Comparison of ENCODE assay signal across 1 cellular context in the genomic region with DNA sequence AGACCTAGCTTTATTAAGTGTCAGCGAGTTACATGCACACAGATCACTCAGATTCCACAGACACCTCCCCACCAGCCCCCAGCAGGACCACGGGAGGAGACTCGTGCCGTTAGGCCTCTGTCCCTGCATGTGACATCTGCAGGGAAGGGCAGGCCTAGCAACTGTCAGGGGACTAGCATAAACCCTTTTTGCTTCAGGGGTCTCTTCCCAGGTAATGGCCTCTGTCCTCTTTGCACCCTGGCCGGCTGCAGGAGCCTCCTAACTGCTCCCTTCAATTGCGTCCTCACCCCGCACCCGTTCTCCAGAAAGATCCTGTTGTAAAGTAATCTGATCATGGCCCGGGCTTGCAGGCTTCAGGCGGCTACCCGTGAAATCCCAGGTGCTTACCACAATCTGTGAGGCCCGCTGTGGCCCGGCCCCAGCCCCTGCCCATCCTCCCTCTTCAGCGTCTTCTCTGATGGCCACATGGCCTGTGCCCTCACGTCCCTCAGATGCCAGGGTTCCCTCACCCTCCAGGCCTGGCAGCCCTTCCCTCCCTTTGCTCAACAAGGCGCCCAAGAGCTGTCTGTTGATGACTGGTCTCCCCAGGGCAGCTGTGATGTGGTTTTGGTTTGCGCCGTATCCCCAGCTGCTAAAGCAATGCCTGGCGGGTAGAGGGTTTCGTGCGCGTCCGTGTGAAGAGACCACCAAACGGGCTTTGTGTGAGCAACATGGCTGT.
TF ChIP-seq lines count a peak whose summit lies in the region.

No MANE protein-coding gene starts in this region.

TF ChIP-seq in SK-N-SH, 30 proteins besides CTCF, POLR2A, EP300 and RAD21:
- TF ChIP-seq TAF1 (IDR thresholded peaks at IDR 0.05; ENCODE audit: borderline replicate concordance, low read depth, low read length) (no peak), TEAD4 (IDR thresholded peaks at IDR 0.05; ENCODE audit: borderline replicate concordance, insufficient read depth) (no peak), FOXJ3 (CRISPR knock-in tag; IDR thresholded peaks at IDR 0.05) (no peak), YY1 (IDR thresholded peaks at IDR 0.05; ENCODE audit: low read depth) (no peak), MEF2A (IDR thresholded peaks at IDR 0.05; ENCODE audit: borderline replicate concordance, low read depth) (no peak), SMC3 (IDR thresholded peaks at IDR 0.05; ENCODE audit: low read depth, low read length) (no peak), NRF1 (IDR thresholded peaks at IDR 0.05; ENCODE audit: low read depth, low read length) (no peak), EZH2phosphoT487 (IDR thresholded peaks at IDR 0.05; ENCODE audit: borderline replicate concordance, low read depth) (no peak), FOXM1 (IDR thresholded peaks at IDR 0.05; ENCODE audit: low read depth) (no peak)
- TF ChIP-seq, protein P1, sequence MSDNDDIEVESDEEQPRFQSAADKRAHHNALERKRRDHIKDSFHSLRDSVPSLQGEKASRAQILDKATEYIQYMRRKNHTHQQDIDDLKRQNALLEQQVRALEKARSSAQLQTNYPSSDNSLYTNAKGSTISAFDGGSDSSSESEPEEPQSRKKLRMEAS (IDR thresholded peaks at IDR 0.05; ENCODE audit: low read depth): no peak
- TF ChIP-seq, protein P2, sequence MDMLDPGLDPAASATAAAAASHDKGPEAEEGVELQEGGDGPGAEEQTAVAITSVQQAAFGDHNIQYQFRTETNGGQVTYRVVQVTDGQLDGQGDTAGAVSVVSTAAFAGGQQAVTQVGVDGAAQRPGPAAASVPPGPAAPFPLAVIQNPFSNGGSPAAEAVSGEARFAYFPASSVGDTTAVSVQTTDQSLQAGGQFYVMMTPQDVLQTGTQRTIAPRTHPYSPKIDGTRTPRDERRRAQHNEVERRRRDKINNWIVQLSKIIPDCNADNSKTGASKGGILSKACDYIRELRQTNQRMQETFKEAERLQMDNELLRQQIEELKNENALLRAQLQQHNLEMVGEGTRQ (IDR thresholded peaks at IDR 0.05; ENCODE audit: borderline replicate concordance, low read depth, low read length): no peak
- TF ChIP-seq, protein P3, sequence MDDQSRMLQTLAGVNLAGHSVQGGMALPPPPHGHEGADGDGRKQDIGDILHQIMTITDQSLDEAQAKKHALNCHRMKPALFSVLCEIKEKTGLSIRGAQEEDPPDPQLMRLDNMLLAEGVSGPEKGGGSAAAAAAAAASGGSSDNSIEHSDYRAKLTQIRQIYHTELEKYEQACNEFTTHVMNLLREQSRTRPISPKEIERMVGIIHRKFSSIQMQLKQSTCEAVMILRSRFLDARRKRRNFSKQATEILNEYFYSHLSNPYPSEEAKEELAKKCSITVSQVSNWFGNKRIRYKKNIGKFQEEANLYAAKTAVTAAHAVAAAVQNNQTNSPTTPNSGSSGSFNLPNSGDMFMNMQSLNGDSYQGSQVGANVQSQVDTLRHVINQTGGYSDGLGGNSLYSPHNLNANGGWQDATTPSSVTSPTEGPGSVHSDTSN (IDR thresholded peaks at IDR 0.05): no peak
- TF ChIP-seq, protein P4, sequence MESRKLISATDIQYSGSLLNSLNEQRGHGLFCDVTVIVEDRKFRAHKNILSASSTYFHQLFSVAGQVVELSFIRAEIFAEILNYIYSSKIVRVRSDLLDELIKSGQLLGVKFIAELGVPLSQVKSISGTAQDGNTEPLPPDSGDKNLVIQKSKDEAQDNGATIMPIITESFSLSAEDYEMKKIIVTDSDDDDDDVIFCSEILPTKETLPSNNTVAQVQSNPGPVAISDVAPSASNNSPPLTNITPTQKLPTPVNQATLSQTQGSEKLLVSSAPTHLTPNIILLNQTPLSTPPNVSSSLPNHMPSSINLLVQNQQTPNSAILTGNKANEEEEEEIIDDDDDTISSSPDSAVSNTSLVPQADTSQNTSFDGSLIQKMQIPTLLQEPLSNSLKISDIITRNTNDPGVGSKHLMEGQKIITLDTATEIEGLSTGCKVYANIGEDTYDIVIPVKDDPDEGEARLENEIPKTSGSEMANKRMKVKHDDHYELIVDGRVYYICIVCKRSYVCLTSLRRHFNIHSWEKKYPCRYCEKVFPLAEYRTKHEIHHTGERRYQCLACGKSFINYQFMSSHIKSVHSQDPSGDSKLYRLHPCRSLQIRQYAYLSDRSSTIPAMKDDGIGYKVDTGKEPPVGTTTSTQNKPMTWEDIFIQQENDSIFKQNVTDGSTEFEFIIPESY (IDR thresholded peaks at IDR 0.05; ENCODE audit: borderline replicate concordance, low read depth): no peak
TF ChIP-seq in SK-N-SH: peak in this region for 0.
